Comparison of ENCODE assay signal across 2 cellular contexts in the genomic region with DNA sequence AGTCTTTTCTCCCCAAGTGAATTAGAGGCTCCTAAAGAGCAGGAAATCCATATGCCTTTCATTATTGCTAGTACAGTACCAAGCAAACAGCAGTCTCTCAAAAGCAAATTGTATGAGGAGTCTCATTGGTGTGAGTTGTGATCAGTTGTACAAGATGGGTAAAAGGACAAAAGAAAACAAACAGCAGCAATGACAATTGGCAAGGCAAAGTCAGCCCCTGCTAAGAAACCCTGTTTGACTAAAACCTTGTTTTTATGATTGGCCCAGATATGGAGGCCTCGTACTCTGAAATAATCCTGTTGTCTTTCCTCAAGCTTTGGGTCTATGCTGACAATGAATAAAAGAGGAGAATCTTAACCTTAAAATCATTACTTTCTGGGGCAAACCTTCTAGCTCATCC.
TF ChIP-seq lines count a peak whose summit lies in the region.

No MANE protein-coding gene starts in this region.

TF ChIP-seq in SK-N-SH, 30 proteins besides CTCF, POLR2A, EP300 and RAD21 (continued from another document):
- TF ChIP-seq, protein P1, sequence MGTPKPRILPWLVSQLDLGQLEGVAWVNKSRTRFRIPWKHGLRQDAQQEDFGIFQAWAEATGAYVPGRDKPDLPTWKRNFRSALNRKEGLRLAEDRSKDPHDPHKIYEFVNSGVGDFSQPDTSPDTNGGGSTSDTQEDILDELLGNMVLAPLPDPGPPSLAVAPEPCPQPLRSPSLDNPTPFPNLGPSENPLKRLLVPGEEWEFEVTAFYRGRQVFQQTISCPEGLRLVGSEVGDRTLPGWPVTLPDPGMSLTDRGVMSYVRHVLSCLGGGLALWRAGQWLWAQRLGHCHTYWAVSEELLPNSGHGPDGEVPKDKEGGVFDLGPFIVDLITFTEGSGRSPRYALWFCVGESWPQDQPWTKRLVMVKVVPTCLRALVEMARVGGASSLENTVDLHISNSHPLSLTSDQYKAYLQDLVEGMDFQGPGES (IDR thresholded peaks at IDR 0.05; ENCODE audit: low read depth, low read length): no peak
- TF ChIP-seq MXI1 (IDR thresholded peaks at IDR 0.05; ENCODE audit: low read depth, low read length): no peak
- no peak for TF ChIP-seq EZH2phosphoT487 (IDR thresholded peaks at IDR 0.05; ENCODE audit: borderline replicate concordance, low read depth)
- no peak for TF ChIP-seq CHD2 (IDR thresholded peaks at IDR 0.05; ENCODE audit: low read length, partially characterized antibody)
- no peak for TF ChIP-seq FOXM1 (IDR thresholded peaks at IDR 0.05; ENCODE audit: low read depth)
- TF ChIP-seq, protein P2, sequence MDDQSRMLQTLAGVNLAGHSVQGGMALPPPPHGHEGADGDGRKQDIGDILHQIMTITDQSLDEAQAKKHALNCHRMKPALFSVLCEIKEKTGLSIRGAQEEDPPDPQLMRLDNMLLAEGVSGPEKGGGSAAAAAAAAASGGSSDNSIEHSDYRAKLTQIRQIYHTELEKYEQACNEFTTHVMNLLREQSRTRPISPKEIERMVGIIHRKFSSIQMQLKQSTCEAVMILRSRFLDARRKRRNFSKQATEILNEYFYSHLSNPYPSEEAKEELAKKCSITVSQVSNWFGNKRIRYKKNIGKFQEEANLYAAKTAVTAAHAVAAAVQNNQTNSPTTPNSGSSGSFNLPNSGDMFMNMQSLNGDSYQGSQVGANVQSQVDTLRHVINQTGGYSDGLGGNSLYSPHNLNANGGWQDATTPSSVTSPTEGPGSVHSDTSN (IDR thresholded peaks at IDR 0.05): no peak
- TF ChIP-seq ELF1 (IDR thresholded peaks at IDR 0.05): no peak
- no peak for TF ChIP-seq TCF12 (IDR thresholded peaks at IDR 0.05)
- TF ChIP-seq, protein P3, sequence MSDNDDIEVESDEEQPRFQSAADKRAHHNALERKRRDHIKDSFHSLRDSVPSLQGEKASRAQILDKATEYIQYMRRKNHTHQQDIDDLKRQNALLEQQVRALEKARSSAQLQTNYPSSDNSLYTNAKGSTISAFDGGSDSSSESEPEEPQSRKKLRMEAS (IDR thresholded peaks at IDR 0.05; ENCODE audit: low read depth): no peak
- TF ChIP-seq, protein P4, sequence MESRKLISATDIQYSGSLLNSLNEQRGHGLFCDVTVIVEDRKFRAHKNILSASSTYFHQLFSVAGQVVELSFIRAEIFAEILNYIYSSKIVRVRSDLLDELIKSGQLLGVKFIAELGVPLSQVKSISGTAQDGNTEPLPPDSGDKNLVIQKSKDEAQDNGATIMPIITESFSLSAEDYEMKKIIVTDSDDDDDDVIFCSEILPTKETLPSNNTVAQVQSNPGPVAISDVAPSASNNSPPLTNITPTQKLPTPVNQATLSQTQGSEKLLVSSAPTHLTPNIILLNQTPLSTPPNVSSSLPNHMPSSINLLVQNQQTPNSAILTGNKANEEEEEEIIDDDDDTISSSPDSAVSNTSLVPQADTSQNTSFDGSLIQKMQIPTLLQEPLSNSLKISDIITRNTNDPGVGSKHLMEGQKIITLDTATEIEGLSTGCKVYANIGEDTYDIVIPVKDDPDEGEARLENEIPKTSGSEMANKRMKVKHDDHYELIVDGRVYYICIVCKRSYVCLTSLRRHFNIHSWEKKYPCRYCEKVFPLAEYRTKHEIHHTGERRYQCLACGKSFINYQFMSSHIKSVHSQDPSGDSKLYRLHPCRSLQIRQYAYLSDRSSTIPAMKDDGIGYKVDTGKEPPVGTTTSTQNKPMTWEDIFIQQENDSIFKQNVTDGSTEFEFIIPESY (IDR thresholded peaks at IDR 0.05; ENCODE audit: borderline replicate concordance, low read depth): no peak
- no peak for TF ChIP-seq SIN3A (IDR thresholded peaks at IDR 0.05; ENCODE audit: borderline replicate concordance, low read depth, low read length)
- TF ChIP-seq RCOR1 (IDR thresholded peaks at IDR 0.05; ENCODE audit: low read length): no peak
- TF ChIP-seq RFX5 (IDR thresholded peaks at IDR 0.05; ENCODE audit: low read length): no peak
TF ChIP-seq in SK-N-SH: peak in this region for 0.

TF ChIP-seq in SK-N-SH treated with all-trans-retinoic acid at 6 μM for 48 hours, 23 proteins besides CTCF, POLR2A, EP300 and RAD21:
- TF ChIP-seq, protein P5, sequence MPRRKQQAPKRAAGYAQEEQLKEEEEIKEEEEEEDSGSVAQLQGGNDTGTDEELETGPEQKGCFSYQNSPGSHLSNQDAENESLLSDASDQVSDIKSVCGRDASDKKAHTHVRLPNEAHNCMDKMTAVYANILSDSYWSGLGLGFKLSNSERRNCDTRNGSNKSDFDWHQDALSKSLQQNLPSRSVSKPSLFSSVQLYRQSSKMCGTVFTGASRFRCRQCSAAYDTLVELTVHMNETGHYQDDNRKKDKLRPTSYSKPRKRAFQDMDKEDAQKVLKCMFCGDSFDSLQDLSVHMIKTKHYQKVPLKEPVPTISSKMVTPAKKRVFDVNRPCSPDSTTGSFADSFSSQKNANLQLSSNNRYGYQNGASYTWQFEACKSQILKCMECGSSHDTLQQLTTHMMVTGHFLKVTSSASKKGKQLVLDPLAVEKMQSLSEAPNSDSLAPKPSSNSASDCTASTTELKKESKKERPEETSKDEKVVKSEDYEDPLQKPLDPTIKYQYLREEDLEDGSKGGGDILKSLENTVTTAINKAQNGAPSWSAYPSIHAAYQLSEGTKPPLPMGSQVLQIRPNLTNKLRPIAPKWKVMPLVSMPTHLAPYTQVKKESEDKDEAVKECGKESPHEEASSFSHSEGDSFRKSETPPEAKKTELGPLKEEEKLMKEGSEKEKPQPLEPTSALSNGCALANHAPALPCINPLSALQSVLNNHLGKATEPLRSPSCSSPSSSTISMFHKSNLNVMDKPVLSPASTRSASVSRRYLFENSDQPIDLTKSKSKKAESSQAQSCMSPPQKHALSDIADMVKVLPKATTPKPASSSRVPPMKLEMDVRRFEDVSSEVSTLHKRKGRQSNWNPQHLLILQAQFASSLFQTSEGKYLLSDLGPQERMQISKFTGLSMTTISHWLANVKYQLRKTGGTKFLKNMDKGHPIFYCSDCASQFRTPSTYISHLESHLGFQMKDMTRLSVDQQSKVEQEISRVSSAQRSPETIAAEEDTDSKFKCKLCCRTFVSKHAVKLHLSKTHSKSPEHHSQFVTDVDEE (CRISPR knock-in tag; IDR thresholded peaks at IDR 0.05): no peak
